In genomic region chr4:11416767-11417113, GRCh38 we compare ENCODE assay signal across 26 cellular contexts. TPM values are rescaled to one million over a fixed set of nuclear protein-coding genes. Genes with fewer than 3 reads are reported as not detected.
"Had no signal": no experiment of that assay in that cellular context is flagged by ENCODE, and none has a peak within 500 bp of the region (broad histone marks: within the 10 kb centered on the region; RNA-seq: fewer than 3 reads in every experiment).

No MANE protein-coding gene starts in this region.

- H3K4me1 Mint-ChIP-seq: activated CD8-positive, alpha-beta memory T cell treated with anti-CD3 and anti-CD28 coated beads, Interleukin-2, amount 10 ng/mL, durations not matched to agents 7 days and 5 days had no signal

- H3K36me3 ChIP-seq: brain microvascular endothelial cell, cardiac muscle cell, SJCRH30 had no signal

- H3K9me3 Mint-ChIP-seq: activated naive CD4-positive, alpha-beta T cell treated with anti-CD3 and anti-CD28 coated beads for 36 hours; activated T-cell treated with anti-CD3 and anti-CD28 coated beads, Interleukin-2, amount 50 U/mL, for 24 hours had no signal

- H3K4me2 ChIP-seq: SK-N-SH had no signal

- H3K9ac ChIP-seq: SK-N-SH had no signal

- DNase-seq: activated CD4-positive, alpha-beta T cell treated with anti-CD3 and anti-CD28 coated beads for 48 hours; activated CD4-positive, alpha-beta T cell treated with anti-CD3 and anti-CD28 coated beads, Interleukin-2, amount 50 U/mL, for 48 hours; activated CD4-positive, CD25-positive, alpha-beta regulatory T cell treated with anti-CD3 and anti-CD28 coated beads, Interleukin-2, amount 50 U/mL, for 72 hours; activated CD8-positive, alpha-beta memory T cell treated with anti-CD3 and anti-CD28 coated beads, Interleukin-2, amount 10 ng/mL, durations not matched to agents 7 days and 5 days; activated gamma-delta T cell; activated naive CD4-positive, alpha-beta T cell treated with anti-CD3 and anti-CD28 coated beads for 36 hours; activated T-cell treated with anti-CD3 and anti-CD28 coated beads, Interleukin-2, amount 50 U/mL, for 24 hours; brain microvascular endothelial cell; KG1; NCI-H1048; NCI-H1930; NCI-H2171 treated with DMSO at 0.1 percent for 48 hours; NCI-H226; NCI-H510A; NCI-H526 treated with DMSO at 0.1 percent for 48 hours; NCI-H82; OCI-M1; RPMI8226; SJCRH30; SK-N-SH; T-helper 1 cell had no signal

- H3K4me3 Mint-ChIP-seq: activated CD8-positive, alpha-beta memory T cell treated with anti-CD3 and anti-CD28 coated beads, Interleukin-2, amount 10 ng/mL, durations not matched to agents 7 days and 5 days; activated naive CD4-positive, alpha-beta T cell treated with anti-CD3 and anti-CD28 coated beads for 36 hours; activated naive CD8-positive, alpha-beta T cell; activated T-cell treated with anti-CD3 and anti-CD28 coated beads, Interleukin-2, amount 50 U/mL, for 24 hours had no signal

- H3K4me3 ChIP-seq: cardiac muscle cell, SJCRH30 had no signal

- H3K27ac Mint-ChIP-seq: activated CD8-positive, alpha-beta memory T cell treated with anti-CD3 and anti-CD28 coated beads, Interleukin-2, amount 10 ng/mL, durations not matched to agents 7 days and 5 days; activated naive CD4-positive, alpha-beta T cell treated with anti-CD3 and anti-CD28 coated beads for 36 hours; activated naive CD8-positive, alpha-beta T cell; activated T-cell treated with anti-CD3 and anti-CD28 coated beads, Interleukin-2, amount 50 U/mL, for 24 hours had no signal

- H3K36me3 Mint-ChIP-seq: activated CD8-positive, alpha-beta memory T cell treated with anti-CD3 and anti-CD28 coated beads, Interleukin-2, amount 10 ng/mL, durations not matched to agents 7 days and 5 days; activated naive CD8-positive, alpha-beta T cell had no signal

- ATAC-seq: activated CD8-positive, alpha-beta memory T cell treated with anti-CD3 and anti-CD28 coated beads, Interleukin-2, amount 10 ng/mL, durations not matched to agents 7 days and 5 days; Panc1; Right ventricle myocardium inferior had no signal

- H3K27me3 Mint-ChIP-seq: activated naive CD8-positive, alpha-beta T cell; activated T-cell treated with anti-CD3 and anti-CD28 coated beads, Interleukin-2, amount 50 U/mL, for 24 hours had no signal

- H3K9me3 ChIP-seq: SJCRH30, SK-N-SH had no signal

- H3K4me1 ChIP-seq: SJCRH30 had no signal

- H3K27ac ChIP-seq: brain microvascular endothelial cell, cardiac muscle cell, SJCRH30 had no signal

- H3K27me3 ChIP-seq: brain microvascular endothelial cell, cardiac muscle cell had no signal

RNA-seq across cellular contexts. Expression of gene HS3ST1, which starts 12.0 kb away (rescaled TPM):
- total RNA-seq: activated naive CD4-positive, alpha-beta T cell treated with anti-CD3 and anti-CD28 coated beads for 36 hours; M059J; SJCRH30 had no signal
- polyA plus RNA-seq: SK-N-SH had no signal
